8 cellular contexts compared by ENCODE assay signal in the genomic region with DNA sequence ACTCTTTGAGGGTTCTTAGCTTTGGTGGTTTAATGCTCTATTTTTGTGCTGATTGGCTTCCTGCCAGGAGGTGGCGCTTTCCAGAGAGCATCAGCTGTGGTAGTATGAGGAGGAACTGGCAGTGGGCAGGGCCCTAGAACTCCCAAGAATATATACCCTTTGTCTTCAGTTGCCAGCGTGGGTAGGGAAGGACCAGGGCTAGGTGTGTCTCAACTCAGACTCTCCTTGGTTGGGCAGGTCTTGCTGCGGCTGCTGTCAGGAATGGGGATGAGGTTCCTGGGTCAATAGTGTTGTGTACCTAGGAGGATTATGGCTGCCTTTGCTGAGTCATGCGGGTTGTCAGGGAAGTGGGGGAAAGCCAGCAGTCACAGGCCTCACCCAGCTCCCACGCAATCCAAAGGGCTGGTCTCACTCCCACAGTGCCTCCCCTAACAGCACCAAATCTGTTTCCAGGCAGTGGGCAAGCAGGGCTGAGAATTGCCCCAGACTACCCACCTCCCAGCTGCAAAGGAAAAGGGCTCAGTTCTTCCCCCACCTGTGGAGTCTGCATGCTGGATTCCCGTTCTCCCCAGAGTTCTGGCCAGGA.
DNase-seq lines count a peak whose midpoint lies in the region; ATAC-seq and TF ChIP-seq lines count a peak whose summit lies in the region.

No MANE protein-coding gene starts in this region.

- H4K20me1 ChIP-seq in SU-DHL-6 (ENCODE audit: low read depth, low read length), result no peaks in the 10 kb centered on the region

- H3K9me3 ChIP-seq in HEK293 (ENCODE audit: control insufficient read depth, insufficient read depth, low read depth, low read length) (no peaks in the 10 kb centered on the region), SU-DHL-6 (ENCODE audit: insufficient read depth, low read length) (no peaks in the 10 kb centered on the region)

- H3K4me1 ChIP-seq in HEK293 (ENCODE audit: control insufficient read depth, insufficient read depth, low read length), result no peaks in the 10 kb centered on the region

- CTCF ChIA-PET in HEK293 (lab: Yijun Ruan, JAX), result interaction anchor here (0.6 to 1.2 kb wide), 5 partner anchors 14 to 449 kb away, joined by 3 to 4 read pairs (median 3); no protein-coding TSS in a partner anchor

- H3F3A ChIP-seq in SU-DHL-6 (ENCODE audit: insufficient read depth), result no peaks in the 10 kb centered on the region

- DNase-seq in DMS 273 (lab: John Stamatoyannopoulos, UW; ENCODE audit: unreplicated experiment), result peak; percentile 54
- DNase-seq in DMS 273 treated with DMSO at 0.1 percent for 48 hours (lab: John Stamatoyannopoulos, UW), result no peak
- DNase-seq in kidney tubule cell (ENCODE audit: low spot score), result peak; percentile 22
- DNase-seq in NCI-H526 treated with DMSO at 0.1 percent for 48 hours (lab: John Stamatoyannopoulos, UW), result no peak

- ATAC-seq in HG02938 (IDR thresholded peaks at IDR 0.05; ENCODE audit: unreplicated experiment), result no peak
- ATAC-seq in GM21737 (IDR thresholded peaks at IDR 0.05; ENCODE audit: unreplicated experiment), result no peak

- H3K4me2 ChIP-seq in SU-DHL-6 (ENCODE audit: low read depth, low read length, poor library complexity, severe bottlenecking), result no peak overlapping the region

- no peak overlapping the region for H3K9ac ChIP-seq in SU-DHL-6 (ENCODE audit: low read length)

- POLR2A ChIA-PET in HEK293 (lab: Yijun Ruan, JAX), result no interaction called here

- H3K79me2 ChIP-seq in SU-DHL-6 (ENCODE audit: insufficient read depth, low read length), result no peaks in the 10 kb centered on the region

- H3K27me3 ChIP-seq in SU-DHL-6 (ENCODE audit: low read length), result no peaks in the 10 kb centered on the region

- H3K36me3 ChIP-seq in HEK293 (ENCODE audit: control insufficient read depth in 2 of 2, insufficient read depth in 1 of 2, low read length in 2 of 2) (no peaks in the 10 kb centered on the region), SU-DHL-6 (ENCODE audit: low read length) (no peaks in the 10 kb centered on the region)

- no peak overlapping the region for H3K4me3 ChIP-seq in HEK293 (ENCODE audit: low read depth, low read length)
- H3K4me3 ChIP-seq in SU-DHL-6 (ENCODE audit: insufficient read depth, low read length, poor library complexity, severe bottlenecking), result no peak overlapping the region

- no peaks in the 10 kb centered on the region for H3K9me2 ChIP-seq in SU-DHL-6 (replicated peaks; ENCODE audit: insufficient read depth, low read length)

- TF ChIP-seq CTCF in HEK293 (tag by site-specific recombination; IDR thresholded peaks at IDR 0.05) (no peak), SU-DHL-6 (IDR thresholded peaks at IDR 0.05; ENCODE audit: insufficient read depth, low read length, poor library complexity, severe bottlenecking) (peak; percentile 49)

- H3K27ac ChIP-seq in HEK293 (ENCODE audit: extremely low read depth, low read depth, low read length) (no peak overlapping the region), SU-DHL-6 (ENCODE audit: low read depth, low read length) (no peak overlapping the region)

- H2AFZ ChIP-seq in SU-DHL-6 (ENCODE audit: low read depth, low read length, severe bottlenecking), result no peak overlapping the region

TF ChIP-seq in HEK293, 187 proteins besides CTCF, POLR2A, EP300 and RAD21:
- TF ChIP-seq, protein P1, sequence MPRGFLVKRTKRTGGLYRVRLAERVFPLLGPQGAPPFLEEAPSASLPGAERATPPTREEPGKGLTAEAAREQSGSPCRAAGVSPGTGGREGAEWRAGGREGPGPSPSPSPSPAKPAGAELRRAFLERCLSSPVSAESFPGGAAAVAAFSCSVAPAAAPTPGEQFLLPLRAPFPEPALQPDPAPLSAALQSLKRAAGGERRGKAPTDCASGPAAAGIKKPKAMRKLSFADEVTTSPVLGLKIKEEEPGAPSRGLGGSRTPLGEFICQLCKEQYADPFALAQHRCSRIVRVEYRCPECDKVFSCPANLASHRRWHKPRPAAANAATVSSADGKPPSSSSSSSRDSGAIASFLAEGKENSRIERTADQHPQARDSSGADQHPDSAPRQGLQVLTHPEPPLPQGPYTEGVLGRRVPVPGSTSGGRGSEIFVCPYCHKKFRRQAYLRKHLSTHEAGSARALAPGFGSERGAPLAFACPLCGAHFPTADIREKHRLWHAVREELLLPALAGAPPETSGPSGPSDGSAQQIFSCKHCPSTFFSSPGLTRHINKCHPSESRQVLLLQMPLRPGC (tag by site-specific recombination; IDR thresholded peaks at IDR 0.05), result no peak
- TF ChIP-seq EGR2 (tag by site-specific recombination; IDR thresholded peaks at IDR 0.05; ENCODE audit: low read depth) (peak; percentile 29; the same call in 1 of the 2 replicates), SCRT2 (tag by site-specific recombination; IDR thresholded peaks at IDR 0.05) (peak; percentile 37)

Comparison
In these comparisons a context has a peak if more than half of its experiments do, and no peak if none do; other contexts are left out.
1. DNase-seq: peak in DMS 273 (single experiment) and kidney tubule cell (single experiment); none in DMS 273 treated with DMSO at 0.1 percent for 48 hours (single experiment) and NCI-H526 treated with DMSO at 0.1 percent for 48 hours (single experiment).